In the genomic region with DNA sequence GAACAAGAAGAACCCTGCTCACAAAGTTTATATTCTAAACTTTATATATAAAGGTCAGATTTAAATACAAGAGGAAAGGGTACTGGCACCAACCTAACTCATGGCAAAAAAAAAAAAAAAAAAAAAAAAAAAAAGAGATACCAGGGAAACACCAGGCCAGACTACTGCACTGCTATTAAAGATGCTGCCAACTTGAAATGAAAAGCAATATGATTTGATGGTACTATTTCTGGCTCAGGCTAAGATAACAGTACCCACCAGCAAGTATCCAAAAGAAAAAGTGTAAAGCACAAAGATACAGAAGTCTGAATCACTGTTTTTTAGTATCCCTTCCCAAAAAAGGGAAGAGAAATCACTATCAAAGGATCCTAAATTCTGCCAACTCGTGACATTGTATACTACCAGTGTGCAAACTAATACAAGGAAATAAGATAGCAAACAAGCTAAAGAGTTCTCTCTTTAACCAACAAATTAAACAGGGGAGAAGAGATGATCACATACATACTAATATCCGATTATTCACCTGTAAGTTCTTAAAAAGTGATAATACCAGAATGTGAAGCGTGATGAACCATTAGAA, we compare ENCODE assay signal across 19 cellular contexts.
"Had no signal": no experiment of that assay in that cellular context is flagged by ENCODE, and none has a peak within 500 bp of the region (broad histone marks: within the 10 kb centered on the region; RNA-seq: fewer than 3 reads in every experiment).

No MANE protein-coding gene starts in this region.

- H3K4me3 ChIP-seq: MG63, SJCRH30 had no signal

- FAIRE-seq: RCC 7860 had no signal

- H3K4me1 ChIP-seq: SJCRH30 had no signal

- H3K9me3 ChIP-seq: SJCRH30 had no signal

- H3K27ac ChIP-seq: SJCRH30 had no signal

- DNase-seq: KBM-7, MG63, NCI-H1092, NCI-H1105 treated with DMSO at 0.1 percent for 48 hours, NCI-H1436, NCI-H187, NCI-H2029, NCI-H2081 treated with DMSO at 0.1 percent for 48 hours, NCI-H2171, NCI-H226, NCI-H446, NCI-H510A, NCI-H524 treated with DMSO at 0.1 percent for 48 hours, NCI-H69, NCI-H774, RPMI8226, SHP77 treated with DMSO at 0.1 percent for 48 hours, SJCRH30 had no signal

- H3K36me3 ChIP-seq: MG63, SJCRH30 had no signal

- H3K27me3 ChIP-seq: MG63, SJCRH30 had no signal
